29 cellular contexts compared by ENCODE assay signal in genomic region chr13:24142453-24142852, GRCh38.
"Had no signal": no experiment of that assay in that cellular context is flagged by ENCODE, and none has a peak within 500 bp of the region (broad histone marks: within the 10 kb centered on the region; RNA-seq: fewer than 3 reads in every experiment).

No MANE protein-coding gene starts in this region.

- H3K4me1 Mint-ChIP-seq: activated B cell treated with CpG ODN at 0.5 μM for 24 hours; activated T-helper 17 cell treated with anti-CD3 and anti-CD28 coated beads, Interleukin-2, amount 50 U/mL, for 72 hours; central memory CD8-positive, alpha-beta T cell had no signal

- H3K4me3 ChIP-seq: coronary artery, dorsolateral prefrontal cortex, esophagus squamous epithelium, gastroesophageal sphincter had no signal

- H3K27me3 Mint-ChIP-seq: activated naive CD8-positive, alpha-beta T cell; central memory CD8-positive, alpha-beta T cell had no signal

- H3K27me3 ChIP-seq: brain microvascular endothelial cell, dorsolateral prefrontal cortex, esophagus squamous epithelium, gastroesophageal sphincter had no signal

- ATAC-seq: activated CD4-positive, CD25-positive, alpha-beta regulatory T cell treated with anti-CD3 and anti-CD28 coated beads, Interleukin-2, amount 50 U/mL, for 24 hours; activated CD8-positive, alpha-beta T cell treated with anti-CD3 and anti-CD28 coated beads for 36 hours; activated T-cell treated with anti-CD3 and anti-CD28 coated beads, Interleukin-2, amount 50 U/mL, for 4 hours; activated T-helper 17 cell treated with anti-CD3 and anti-CD28 coated beads, Interleukin-2, amount 50 U/mL, for 72 hours; gastroesophageal sphincter had no signal

- H3K4me1 ChIP-seq: gastroesophageal sphincter had no signal

- H3K36me3 Mint-ChIP-seq: activated naive CD8-positive, alpha-beta T cell had no signal

- H3K27ac Mint-ChIP-seq: activated B cell treated with CpG ODN at 0.5 μM for 24 hours; activated CD8-positive, alpha-beta T cell treated with anti-CD3 and anti-CD28 coated beads for 36 hours; activated naive CD8-positive, alpha-beta T cell; activated T-helper 17 cell treated with anti-CD3 and anti-CD28 coated beads, Interleukin-2, amount 50 U/mL, for 72 hours; dendritic cell treated with granulocyte-macrophage colony-stimulating factor and Interleukin-4, amounts not matched to agents 40 ng/mL and 50 ng/mL, for 4 days; endodermal cell had no signal

- DNase-seq: activated B cell treated with CpG ODN at 0.5 μM for 24 hours; activated CD4-positive, alpha-beta T cell treated with anti-CD3 and anti-CD28 coated beads for 48 hours; activated CD4-positive, alpha-beta T cell treated with anti-CD3 and anti-CD28 coated beads, Interleukin-2, amount 50 U/mL, for 1 hour; activated CD4-positive, alpha-beta T cell treated with anti-CD3 and anti-CD28 coated beads, Interleukin-2, amount 50 U/mL, for 48 hours; activated CD8-positive, alpha-beta memory T cell treated with anti-CD3 and anti-CD28 coated beads for 24 hours; activated CD8-positive, alpha-beta T cell treated with anti-CD3 and anti-CD28 coated beads for 36 hours; activated effector memory CD4-positive, alpha-beta T cell treated with Interleukin-2 at 50 U/mL for 16 hours; activated gamma-delta T cell treated with Interleukin-2 at 50 U/mL for 16 hours; activated naive CD4-positive, alpha-beta T cell treated with anti-CD3 and anti-CD28 coated beads, Interleukin-2, amount 50 U/mL, for 16 hours; activated naive CD4-positive, alpha-beta T cell treated with Interleukin-2 at 50 U/mL for 16 hours; activated T-cell treated with anti-CD3 and anti-CD28 coated beads, Interleukin-2, amount 50 U/mL, for 4 hours; amniotic stem cell; anterior cingulate cortex; brain microvascular endothelial cell; dorsolateral prefrontal cortex; effector memory CD4-positive, alpha-beta T cell; endodermal cell; esophagus squamous epithelium; foreskin melanocyte; T-helper 2 cell had no signal

- H3K9me3 Mint-ChIP-seq: activated B cell treated with CpG ODN at 0.5 μM for 24 hours; activated CD8-positive, alpha-beta T cell treated with anti-CD3 and anti-CD28 coated beads for 36 hours; activated T-cell treated with anti-CD3 and anti-CD28 coated beads, Interleukin-2, amount 50 U/mL, for 4 hours; activated T-helper 17 cell treated with anti-CD3 and anti-CD28 coated beads, Interleukin-2, amount 50 U/mL, for 72 hours; central memory CD8-positive, alpha-beta T cell; dendritic cell treated with granulocyte-macrophage colony-stimulating factor and Interleukin-4, amounts not matched to agents 40 ng/mL and 50 ng/mL, for 4 days; endodermal cell had no signal

- H3K9me3 ChIP-seq: esophagus squamous epithelium, gastroesophageal sphincter had no signal

- H3K27ac ChIP-seq: brain microvascular endothelial cell, coronary artery, dorsolateral prefrontal cortex, epithelial cell of prostate, esophagus squamous epithelium, gastroesophageal sphincter, VCaP had no signal

- H3K36me3 ChIP-seq: brain microvascular endothelial cell, esophagus squamous epithelium, gastroesophageal sphincter had no signal

- H3K4me3 Mint-ChIP-seq: activated B cell treated with CpG ODN at 0.5 μM for 24 hours; activated CD8-positive, alpha-beta T cell treated with anti-CD3 and anti-CD28 coated beads for 36 hours; activated naive CD8-positive, alpha-beta T cell; activated T-cell treated with anti-CD3 and anti-CD28 coated beads, Interleukin-2, amount 50 U/mL, for 4 hours; activated T-helper 17 cell treated with anti-CD3 and anti-CD28 coated beads, Interleukin-2, amount 50 U/mL, for 72 hours; central memory CD8-positive, alpha-beta T cell; dendritic cell treated with granulocyte-macrophage colony-stimulating factor and Interleukin-4, amounts not matched to agents 40 ng/mL and 50 ng/mL, for 4 days; endodermal cell had no signal
